ENCODE assay signal across 8 cellular contexts in genomic region chr9:32378496-32378895, GRCh38. TPM values are rescaled to one million over a fixed set of nuclear protein-coding genes. Genes with fewer than 3 reads are reported as not detected.
DNase-seq lines count a peak whose midpoint lies in the region; ATAC-seq, FAIRE-seq and TF ChIP-seq lines count a peak whose summit lies in the region.

No MANE protein-coding gene starts in this region.

- no peak overlapping the region for H3K4me3 ChIP-seq in GM23338
- H3K4me3 ChIP-seq in astrocyte of the cerebellum (ENCODE audit: low read depth, low read length) = no peak overlapping the region
- peak overlapping the region; percentile 7 for H3K4me3 ChIP-seq in smooth muscle cell

- H3K4me1 ChIP-seq in GM23338 (ENCODE audit: insufficient read depth) (peaks cover 4% of the 10 kb centered on the region; the same call in 1 of the 2 replicates), smooth muscle cell (ENCODE audit: low read depth) (peaks cover 1% of the 10 kb centered on the region)

- 7% methylated on average over 3 of the region's 3 CpGs for WGBS in smooth muscle cell (ENCODE audit: low lambda C conversion rate)

- no peaks in the 10 kb centered on the region for H3K9me3 ChIP-seq in smooth muscle cell (replicated peaks; ENCODE audit: low read depth)

- H3K27me3 Mint-ChIP-seq in GM23338 (ENCODE audit: insufficient read depth, low read depth, poor library complexity) = peaks cover 5% of the 10 kb centered on the region

- H2AFZ ChIP-seq in GM23338 = no peak overlapping the region
- peak overlapping the region; percentile 59 for H2AFZ ChIP-seq in smooth muscle cell (ENCODE audit: low read depth)

- peaks cover 20% of the 10 kb centered on the region for H3K27me3 ChIP-seq in GM23338 (ENCODE audit: insufficient read depth)
- peaks cover 11% of the 10 kb centered on the region for H3K27me3 ChIP-seq in smooth muscle cell (ENCODE audit: low read depth)

- H4K20me1 ChIP-seq in GM23338 (replicated peaks; ENCODE audit: insufficient read depth) (no peaks in the 10 kb centered on the region), smooth muscle cell (ENCODE audit: low read depth) (no peaks in the 10 kb centered on the region)

- no peak overlapping the region for H3K27ac Mint-ChIP-seq in GM23338

- no peak overlapping the region for H3K4me3 Mint-ChIP-seq in GM23338

- peak; percentile 90 for ATAC-seq in GM23338

- in situ Hi-C loops in KBM-7 (cut with MboI; ENCODE audit: low pct_unique_long_range_greater_than_20kb, low sequenced_read_pairs) (loop anchor here (25.0 kb wide), 1 partner anchor 609 kb away; no protein-coding TSS in a partner anchor), astrocyte of the cerebellum (cut with HindIII; ENCODE audit: low sequenced_read_pairs) (loop anchor here (25.0 kb wide), 2 partner anchors 184 to 584 kb away; partner anchors contain the start of genes NDUFB6, SMIM27 and TOPORS)

- peaks cover 16% of the 10 kb centered on the region for H3K4me1 Mint-ChIP-seq in GM23338

- FAIRE-seq in A204.1 (lab: Jason Lieb, UNC) (peak; percentile 91), G401.6 (lab: Jason Lieb, UNC) (peak; percentile 83)

- no peak overlapping the region for H3K9ac ChIP-seq in smooth muscle cell (ENCODE audit: low read depth)

- H3K9me2 ChIP-seq in GM23338 (ENCODE audit: insufficient read depth) = peaks cover 7% of the 10 kb centered on the region; the same call in 1 of the 2 replicates

- H3K36me3 Mint-ChIP-seq in GM23338 (ENCODE audit: low read depth) = no peaks in the 10 kb centered on the region

- H3K79me2 ChIP-seq in GM23338 (replicated peaks; ENCODE audit: insufficient read depth) (no peaks in the 10 kb centered on the region), smooth muscle cell (ENCODE audit: low read depth) (no peaks in the 10 kb centered on the region)

- H3K27ac ChIP-seq in GM23338 (ENCODE audit: low read depth) (no peak overlapping the region), smooth muscle cell (ENCODE audit: low read depth) (no peak overlapping the region)

- peak; percentile 86 for DNase-seq in GM23338 (ENCODE audit: low spot score)
- peak; percentile 64 for DNase-seq in KBM-7
- DNase-seq in OCI-M1 (lab: John Stamatoyannopoulos, UW) = peak; percentile 86
- DNase-seq in astrocyte of the cerebellum (ENCODE audit: low read depth) = peak; percentile 63
- peak; percentile 19 to 85 for DNase-seq in hippocampal formation (lab: John Stamatoyannopoulos, UW)
- DNase-seq in smooth muscle cell (lab: John Stamatoyannopoulos, UW; ENCODE audit: unreplicated experiment) = no peak

- TF ChIP-seq CTCF in GM23338 (conservative IDR thresholded peaks at IDR 0.05; ENCODE audit: low read depth in 2 of 2) = peak; percentile 95 to 98
- peak; percentile 86 for TF ChIP-seq CTCF in astrocyte of the cerebellum (IDR thresholded peaks at IDR 0.05; ENCODE audit: low read depth, low read length, missing control alignments)
- TF ChIP-seq CTCF in smooth muscle cell (IDR thresholded peaks at IDR 0.05; ENCODE audit: borderline replicate concordance, insufficient read depth, poor library complexity, severe bottlenecking) = peak; percentile 84

- no peak overlapping the region for H3K4me2 ChIP-seq in GM23338
- peak overlapping the region; percentile 68 for H3K4me2 ChIP-seq in smooth muscle cell

- H3F3A ChIP-seq in GM23338 (replicated peaks; ENCODE audit: low read depth) (no peaks in the 10 kb centered on the region), smooth muscle cell (ENCODE audit: low read depth) (no peaks in the 10 kb centered on the region)

- H3K9me3 Mint-ChIP-seq in GM23338 = peaks cover 2% of the 10 kb centered on the region; the same call in 1 of the 3 replicates

- H3K36me3 ChIP-seq in GM23338 (ENCODE audit: insufficient read depth) (no peaks in the 10 kb centered on the region), smooth muscle cell (ENCODE audit: low read depth) (no peaks in the 10 kb centered on the region)

TF ChIP-seq in GM23338, 12 proteins besides CTCF, POLR2A, EP300 and RAD21:
- TF ChIP-seq STAT1 (IDR thresholded peaks at IDR 0.05; ENCODE audit: unreplicated experiment) = no peak
- no peak for TF ChIP-seq JUNB (IDR thresholded peaks at IDR 0.05; ENCODE audit: unreplicated experiment)
- TF ChIP-seq EZH2 (IDR thresholded peaks at IDR 0.05; ENCODE audit: low read depth, unreplicated experiment) = no peak
- no peak for TF ChIP-seq POLR2AphosphoS5 (IDR thresholded peaks at IDR 0.05; ENCODE audit: low read depth)
- no peak for TF ChIP-seq CREB1 (CRISPR knock-in tag; IDR thresholded peaks at IDR 0.05; ENCODE audit: low read depth)
- no peak for TF ChIP-seq EZH2phosphoT487 (IDR thresholded peaks at IDR 0.05; ENCODE audit: unreplicated experiment)

RNA-seq across cellular contexts. Expression of gene ACO1, which starts 5.9 kb away (rescaled TPM):
- 38.9 and 41.0 TPM in 2 replicates for total RNA-seq in GM23338 (2014; rRNA removed; shearing (Covaris generic))
- polyA plus RNA-seq in GM23338 (2016; fragmentation: Nextera tagmentation; extraction: Ambion mirVana) (16.2 and 16.6 TPM in 2 replicates), smooth muscle cell (54.3 and 74.4 TPM in 2 replicates)
- 72.3 and 83.1 TPM in 2 replicates for total RNA-seq in smooth muscle cell
